Comparison of ENCODE assay signal across 20 cellular contexts in genomic region chr7:103140684-103141083, GRCh38. TPM values are rescaled to one million over a fixed set of nuclear protein-coding genes. Genes with fewer than 3 reads are reported as not detected.
DNase-seq lines count a peak whose midpoint lies in the region; ATAC-seq, FAIRE-seq and TF ChIP-seq lines count a peak whose summit lies in the region.
"Had no signal": no experiment of that assay in that cellular context is flagged by ENCODE, and none has a peak within 500 bp of the region (broad histone marks: within the 10 kb centered on the region; RNA-seq: fewer than 3 reads in every experiment).

No MANE protein-coding gene starts in this region.

- ATAC-seq in A549, result no peak
- ATAC-seq in thoracic aorta (ENCODE audit: insufficient number of reproducible peaks, low FRiP score, low read depth), result no peak
- no peak for ATAC-seq in GM18511 (IDR thresholded peaks at IDR 0.05; ENCODE audit: unreplicated experiment)
- ATAC-seq in activated CD4-positive, CD25-positive, alpha-beta regulatory T cell treated with anti-CD3 and anti-CD28 coated beads, Interleukin-2, amount 50 U/mL, for 24 hours, result no peak

- POLR2A ChIA-PET in A549 (lab: Yijun Ruan, JAX), result no interaction called here

- no peaks in the 10 kb centered on the region for H3K27me3 ChIP-seq in thoracic aorta (replicated peaks; ENCODE audit: insufficient read depth)

- H3K27me3 Mint-ChIP-seq in chondrocyte (ENCODE audit: low read depth), result no peaks in the 10 kb centered on the region
- H3K27me3 Mint-ChIP-seq: CD4-positive, alpha-beta memory T cell had no signal

- TF ChIP-seq EP300 in A549 (IDR thresholded peaks at IDR 0.05), result no peak

- 80% methylated on average over 2 of the region's 2 CpGs for WGBS in A549 (ENCODE audit: missing lambda C conversion rate)

- no peak overlapping the region for H3K4me2 ChIP-seq in A549

- TF ChIP-seq POLR2A in A549 (IDR thresholded peaks at IDR 0.05; ENCODE audit: low read length), result no peak

- CTCF ChIA-PET in A549 (lab: Yijun Ruan, JAX), result no interaction called here

- no peak overlapping the region for H3K9ac ChIP-seq in SK-N-MC (ENCODE audit: insufficient read length)

- no peak overlapping the region for H3K4me3 ChIP-seq in A549
- H3K4me3 ChIP-seq in SK-N-MC, result no peak overlapping the region
- no peak overlapping the region for H3K4me3 ChIP-seq in thoracic aorta

- H3K4me3 Mint-ChIP-seq in chondrocyte (ENCODE audit: unreplicated experiment), result no peak overlapping the region
- H3K4me3 Mint-ChIP-seq: CD4-positive, alpha-beta memory T cell had no signal

- H3K36me3 ChIP-seq in SK-N-MC (ENCODE audit: insufficient read depth, low read length) (no peaks in the 10 kb centered on the region), thoracic aorta (no peaks in the 10 kb centered on the region)

- no peak overlapping the region for H3K27ac ChIP-seq in A549
- peak overlapping the region; percentile 22 for H3K27ac ChIP-seq in SK-N-MC
- peak overlapping the region; percentile 21 to 64 for H3K27ac ChIP-seq in thoracic aorta

- H3K4me1 Mint-ChIP-seq in chondrocyte (ENCODE audit: low read depth), result peaks cover 16% of the 10 kb centered on the region

- H3K4me1 ChIP-seq in A549, result peaks cover 8% of the 10 kb centered on the region; the same call in 1 of the 3 replicates
- peaks cover 9 to 24% of the 10 kb centered on the region in 2 donors for H3K4me1 ChIP-seq in thoracic aorta (ENCODE audit: control insufficient read depth in 1 of 2, low read depth in 2 of 2)

- DNase-seq in A549 (ENCODE audit: low read depth in 1 of 2, low spot score in 1 of 2), result no peak
- DNase-seq in SK-N-MC (ENCODE audit: low read depth, low spot score), result no peak
- DNase-seq in chondrocyte (ENCODE audit: low spot score), result no peak
- no peak for DNase-seq in thoracic aorta (ENCODE audit: low spot score)
- DNase-seq in NCI-H2227 (lab: John Stamatoyannopoulos, UW; ENCODE audit: unreplicated experiment), result no peak
- DNase-seq: 8988T; C1 segment of cervical spinal cord; Calu3; CD4-positive, alpha-beta memory T cell; COR-L47; DMS53; DMS79 treated with DMSO at 0.1 percent for 48 hours; GF-D8; GOT3; HCEC 1CT had no signal

- TF ChIP-seq RAD21 in A549 (conservative IDR thresholded peaks at IDR 0.05 in 1 of 2, IDR thresholded peaks at IDR 0.05 in 1 of 2), result no peak

- peak overlapping the region; percentile 63 for H3K27ac Mint-ChIP-seq in chondrocyte (ENCODE audit: unreplicated experiment)
- H3K27ac Mint-ChIP-seq: CD4-positive, alpha-beta memory T cell had no signal

- FAIRE-seq in A549 (lab: Jason Lieb, UNC), result no peak
- FAIRE-seq: GM12891, GM18507, H54 had no signal

- TF ChIP-seq CTCF in A549 (IDR thresholded peaks at IDR 0.05), result no peak
- TF ChIP-seq CTCF in chondrocyte (IDR thresholded peaks at IDR 0.05), result no peak
- TF ChIP-seq CTCF in thoracic aorta (IDR thresholded peaks at IDR 0.05), result no peak

- no peaks in the 10 kb centered on the region for H3K9me3 Mint-ChIP-seq in chondrocyte (ENCODE audit: low read depth)
- H3K9me3 Mint-ChIP-seq: CD4-positive, alpha-beta memory T cell had no signal

- H3K36me3 Mint-ChIP-seq in chondrocyte (ENCODE audit: low read depth), result peaks cover 2% of the 10 kb centered on the region

- H3K9me3 ChIP-seq in A549, result no peaks in the 10 kb centered on the region
- no peaks in the 10 kb centered on the region for H3K9me3 ChIP-seq in SK-N-MC (ENCODE audit: low read depth, low read length)
- no peaks in the 10 kb centered on the region for H3K9me3 ChIP-seq in thoracic aorta

TF ChIP-seq in A549, 52 proteins besides CTCF, POLR2A, EP300 and RAD21:
- no peak for TF ChIP-seq NR3C1 (IDR thresholded peaks at IDR 0.05)
- peak; percentile 93 for TF ChIP-seq MAFK (IDR thresholded peaks at IDR 0.05; ENCODE audit: partially characterized antibody)

RNA-seq across cellular contexts. Expression of gene NAPEPLD, which starts 8.2 kb away (rescaled TPM):
- polyA plus RNA-seq in A549 (2011; rRNA removed) (12.0 and 12.1 TPM in 2 replicates), A549 (2017; fragmentation: RNase III; extraction: RNeasy Plus Mini Kit Qiagen cat#74134 plus additional on column Dnase treatment) (8.2 to 10.1 TPM (median 8.2 TPM) in 3 replicates)
- polyA plus RNA-seq in A549 (2012; cell fraction: cytosol; rRNA removed), result 1.7 and 1.8 TPM in 2 replicates
- 1.4 and 2.1 TPM in 2 replicates for polyA plus RNA-seq in A549 (2012; cell fraction: nucleus; rRNA removed)
- polyA minus RNA-seq in A549 (2011; rRNA and poly(A)+ RNA removed), result 7.3 and 9.8 TPM in 2 replicates
- total RNA-seq in chondrocyte (9.7 to 12.2 TPM (median 11.0 TPM) in 3 replicates), thoracic aorta (10 to 100 TPM; 10.7 to 27.7 TPM)

Comparison
In these comparisons a context has a peak if more than half of its experiments do, and no peak if none do; other contexts are left out.
1. H3K27ac ChIP-seq: peak in SK-N-MC (single experiment) and thoracic aorta (2 of 2); none in A549 (0 of 2).